In the genomic region with DNA sequence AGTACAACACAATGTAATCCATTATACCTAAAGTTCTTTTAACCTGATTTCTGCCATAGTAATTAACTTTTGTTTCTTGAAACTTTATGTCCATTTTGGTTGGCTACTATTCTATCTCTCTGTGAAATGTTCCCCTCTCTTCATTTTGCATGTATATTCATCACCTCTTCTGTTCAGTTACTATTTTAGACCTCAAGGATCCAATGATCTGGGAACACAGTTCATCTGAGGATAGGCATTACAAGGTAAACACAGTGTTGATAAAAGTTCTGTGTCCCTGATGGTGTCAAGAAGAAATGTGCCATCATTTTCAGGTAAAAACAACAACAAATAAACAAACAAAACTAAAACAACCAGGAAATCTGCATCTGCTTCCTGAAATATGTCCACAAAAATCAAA, we compare ENCODE assay signal across 23 cellular contexts.
DNase-seq lines count a peak whose midpoint lies in the region; ATAC-seq and TF ChIP-seq lines count a peak whose summit lies in the region.
"Had no signal": no experiment of that assay in that cellular context is flagged by ENCODE, and none has a peak within 500 bp of the region (broad histone marks: within the 10 kb centered on the region; RNA-seq: fewer than 3 reads in every experiment).

No MANE protein-coding gene starts in this region.

- no peaks in the 10 kb centered on the region for H3K9me3 ChIP-seq in psoas muscle
- H3K9me3 ChIP-seq in skeletal muscle tissue (ENCODE audit: control insufficient read depth in 3 of 3, low read length in 3 of 3), result no peaks in the 10 kb centered on the region
- H3K9me3 ChIP-seq: BE2C, BLaER1 had no signal

- peak; percentile 68 for ATAC-seq in left ventricle myocardium superior
- ATAC-seq in psoas muscle, result peak in 2 of 4 donors; percentile 39 to 65
- ATAC-seq: GM12878 had no signal

- no peaks in the 10 kb centered on the region for H3K36me3 ChIP-seq in psoas muscle (ENCODE audit: insufficient read depth in 1 of 2, low read depth in 1 of 2)
- no peaks in the 10 kb centered on the region for H3K36me3 ChIP-seq in skeletal muscle tissue (ENCODE audit: control insufficient read depth in 3 of 3, insufficient read depth in 3 of 3, low read length in 3 of 3)
- H3K36me3 ChIP-seq: BE2C, BLaER1 had no signal

- DNase-seq in left ventricle myocardium superior (no peak), cardiac septum (ENCODE audit: low spot score) (no peak), psoas muscle (no peak), substantia nigra (lab: John Stamatoyannopoulos, UW) (no peak), retina (no peak)
- DNase-seq: 8988T; ACHN; BE2C; C1 segment of cervical spinal cord; CD4-positive, alpha-beta memory T cell; CD4-positive, CD25-positive, alpha-beta regulatory T cell; CD8-positive, alpha-beta memory T cell; COR-L47; DMS 273 treated with DMSO at 0.1 percent for 48 hours; DMS153; DMS53; DMS79; DND-41; EL; GDM1 had no signal

- H3K4me3 ChIP-seq in psoas muscle (no peak overlapping the region), skeletal muscle tissue (ENCODE audit: low read length in 3 of 3) (no peak overlapping the region)
- H3K4me3 ChIP-seq: BLaER1, GM12878 had no signal

- intact Hi-C loops in left ventricle myocardium superior (cut with micrococcal nuclease), result no loop called here
- intact Hi-C loops in cardiac septum (cut with DNase I), result no loop called here
- intact Hi-C loops in psoas muscle (cut with DNase I), result loop anchor here in 1 of 2 donors (5.0 kb wide), 1 partner anchor 60 kb away; no protein-coding TSS in a partner anchor

- TF ChIP-seq CTCF in psoas muscle (IDR thresholded peaks at IDR 0.05), result no peak

- H3K4me1 ChIP-seq in psoas muscle (peaks cover 45% of the 10 kb centered on the region), skeletal muscle tissue (ENCODE audit: control insufficient read depth in 3 of 3, insufficient read depth in 3 of 3, low read length in 3 of 3) (peaks cover 9 to 38% (median 16%) of the 10 kb centered on the region in 3 donors)
- H3K4me1 ChIP-seq: BE2C had no signal

- no peak overlapping the region for H3K9ac ChIP-seq in skeletal muscle tissue (ENCODE audit: low read depth in 1 of 3, low read length in 3 of 3)
- H3K9ac ChIP-seq: BLaER1 had no signal

- H3K27me3 ChIP-seq in psoas muscle (ENCODE audit: insufficient read depth in 3 of 3, low read length in 2 of 3), result no peaks in the 10 kb centered on the region
- H3K27me3 ChIP-seq in skeletal muscle tissue (ENCODE audit: control insufficient read depth in 3 of 3, insufficient read depth in 3 of 3, low read length in 3 of 3), result no peaks in the 10 kb centered on the region
- H3K27me3 ChIP-seq: BE2C, BLaER1 had no signal

- H3K27ac ChIP-seq in psoas muscle, result peak overlapping the region; percentile 26
- peak overlapping the region; percentile 3 for H3K27ac ChIP-seq in skeletal muscle tissue (ENCODE audit: low read depth, low read length)
- no peak overlapping the region for H3K27ac ChIP-seq in substantia nigra (ENCODE audit: low read depth, low read length, poor library complexity, severe bottlenecking)
- H3K27ac ChIP-seq: BLaER1 had no signal
